19 cellular contexts compared by ENCODE assay signal in genomic region chr9:129865668-129866320, GRCh38. TPM values are rescaled to one million over a fixed set of nuclear protein-coding genes. Genes with fewer than 3 reads are reported as not detected.
DNase-seq lines count a peak whose midpoint lies in the region; ATAC-seq and TF ChIP-seq lines count a peak whose summit lies in the region.
"Had no signal": no experiment of that assay in that cellular context is flagged by ENCODE, and none has a peak within 500 bp of the region (broad histone marks: within the 10 kb centered on the region; RNA-seq: fewer than 3 reads in every experiment).

No MANE protein-coding gene starts in this region.

- no peak for DNase-seq in T-helper 1 cell
- DNase-seq in DND-41: no peak
- DNase-seq in activated T-helper 2 cell treated with anti-CD3 and anti-CD28 coated beads, Interferon-gamma antibody, Interleukin-2, Interleukin-4, amounts not matched to agents 10 μg/mL and 5 μg/mL and 100 μg/mL, durations not matched to agents 14 hours and 24 hours and 36 hours (ENCODE audit: low spot score): no peak
- DNase-seq in natural killer cell: no peak
- DNase-seq in HuH-7 (ENCODE audit: low spot score): no peak
- no peak for DNase-seq in ecto neural progenitor cell (ENCODE audit: low spot score)
- DNase-seq in upper lobe of right lung: no peak
- DNase-seq: activated CD4-positive, CD25-positive, alpha-beta regulatory T cell treated with anti-CD3 and anti-CD28 coated beads, Interleukin-2, amount 50 U/mL, for 72 hours; aorta; BE2C; heart right ventricle; HFFc6; NCI-H1436; SIG-M5; stimulated activated CD4-positive, alpha-beta T cell treated with anti-CD3 and anti-CD28 coated beads, Interleukin-4, amount 100 ng/mL, for 1 hour; T1000 had no signal

- no peaks in the 10 kb centered on the region for H4K20me1 ChIP-seq in DND-41 (ENCODE audit: insufficient read depth, low read length)

- no peaks in the 10 kb centered on the region for H3K79me2 ChIP-seq in DND-41 (ENCODE audit: insufficient read depth, low read length)

- H3K4me3 ChIP-seq in DND-41 (ENCODE audit: low read depth in 1 of 2, low read length in 2 of 2) (no peak overlapping the region), upper lobe of right lung (no peak overlapping the region)
- H3K4me3 ChIP-seq: heart right ventricle, lung had no signal

- intact Hi-C loops in activated T-helper 2 cell treated with anti-CD3 and anti-CD28 coated beads, Interferon-gamma antibody, Interleukin-2, Interleukin-4, amounts not matched to agents 10 μg/mL and 5 μg/mL and 100 μg/mL, durations not matched to agents 14 hours and 24 hours and 36 hours (cut with micrococcal nuclease): no loop called here
- intact Hi-C loops in natural killer cell (cut with micrococcal nuclease) (loop anchor here (5.0 to 10.0 kb wide), 2 partner anchors 262 to 1869 kb away; no protein-coding TSS in a partner anchor), upper lobe of right lung (cut with DNase I) (no loop called here)

- no peaks in the 10 kb centered on the region for H3K9me3 ChIP-seq in DND-41 (ENCODE audit: insufficient read depth, low read length, severe bottlenecking)
- no peaks in the 10 kb centered on the region for H3K9me3 ChIP-seq in upper lobe of right lung
- H3K9me3 ChIP-seq: BE2C, heart right ventricle had no signal

- no peaks in the 10 kb centered on the region for H3K27me3 ChIP-seq in DND-41 (ENCODE audit: insufficient read depth, low read length, poor library complexity)
- H3K27me3 ChIP-seq in upper lobe of right lung: no peaks in the 10 kb centered on the region
- H3K27me3 ChIP-seq: BE2C, heart right ventricle had no signal

- H3K4me1 Mint-ChIP-seq in T-helper 1 cell treated with Interleukin-12 subunit alpha and Interleukin-12 subunit beta and Interleukin-4 antibody, amounts not matched to agents 30 μg/mL and 1 μg/mL, for 36 hours (ENCODE audit: low read depth): peaks cover 67% of the 10 kb centered on the region
- H3K4me1 Mint-ChIP-seq in activated T-helper 2 cell treated with anti-CD3 and anti-CD28 coated beads, Interferon-gamma antibody, Interleukin-2, Interleukin-4, amounts not matched to agents 10 μg/mL and 5 μg/mL and 100 μg/mL, durations not matched to agents 14 hours and 24 hours and 36 hours (ENCODE audit: low read depth): peaks cover 79% of the 10 kb centered on the region
- H3K4me1 Mint-ChIP-seq in natural killer cell: peaks cover 55 to 69% of the 10 kb centered on the region in 2 donors

- no peaks in the 10 kb centered on the region for H3K27me3 Mint-ChIP-seq in T-helper 1 cell treated with Interleukin-12 subunit alpha and Interleukin-12 subunit beta and Interleukin-4 antibody, amounts not matched to agents 30 μg/mL and 1 μg/mL, for 36 hours (ENCODE audit: low read depth)
- H3K27me3 Mint-ChIP-seq in activated T-helper 2 cell treated with anti-CD3 and anti-CD28 coated beads, Interferon-gamma antibody, Interleukin-2, Interleukin-4, amounts not matched to agents 10 μg/mL and 5 μg/mL and 100 μg/mL, durations not matched to agents 14 hours and 24 hours and 36 hours (ENCODE audit: low read depth): no peaks in the 10 kb centered on the region
- no peaks in the 10 kb centered on the region for H3K27me3 Mint-ChIP-seq in natural killer cell (ENCODE audit: low read depth in 2 of 2)

- H3K9ac ChIP-seq in DND-41 (ENCODE audit: low read depth, low read length): no peak overlapping the region

- peaks cover 47% of the 10 kb centered on the region for H3K36me3 ChIP-seq in DND-41 (ENCODE audit: insufficient read depth, low read length)
- peaks cover 36% of the 10 kb centered on the region for H3K36me3 ChIP-seq in upper lobe of right lung

- H3K4me1 ChIP-seq in DND-41 (ENCODE audit: insufficient read depth, low read length) (peaks cover 34% of the 10 kb centered on the region), upper lobe of right lung (no peaks in the 10 kb centered on the region)

- peak overlapping the region; percentile 64 for H3K4me3 Mint-ChIP-seq in T-helper 1 cell treated with Interleukin-12 subunit alpha and Interleukin-12 subunit beta and Interleukin-4 antibody, amounts not matched to agents 30 μg/mL and 1 μg/mL, for 36 hours
- H3K4me3 Mint-ChIP-seq in activated T-helper 2 cell treated with anti-CD3 and anti-CD28 coated beads, Interferon-gamma antibody, Interleukin-2, Interleukin-4, amounts not matched to agents 10 μg/mL and 5 μg/mL and 100 μg/mL, durations not matched to agents 14 hours and 24 hours and 36 hours (ENCODE audit: low read depth): no peak overlapping the region
- peak overlapping the region; percentile 52 for H3K4me3 Mint-ChIP-seq in natural killer cell
- H3K4me3 Mint-ChIP-seq: HFFc6 had no signal

- H3K36me3 Mint-ChIP-seq in T-helper 1 cell treated with Interleukin-12 subunit alpha and Interleukin-12 subunit beta and Interleukin-4 antibody, amounts not matched to agents 30 μg/mL and 1 μg/mL, for 36 hours (ENCODE audit: low read depth): peaks cover 58% of the 10 kb centered on the region
- peaks cover 59% of the 10 kb centered on the region for H3K36me3 Mint-ChIP-seq in activated T-helper 2 cell treated with anti-CD3 and anti-CD28 coated beads, Interferon-gamma antibody, Interleukin-2, Interleukin-4, amounts not matched to agents 10 μg/mL and 5 μg/mL and 100 μg/mL, durations not matched to agents 14 hours and 24 hours and 36 hours (ENCODE audit: low read depth)
- no peaks in the 10 kb centered on the region for H3K36me3 Mint-ChIP-seq in natural killer cell

- no peak for ATAC-seq in DND-41 (ENCODE audit: insufficient read depth, low read depth)
- no peak for ATAC-seq in natural killer cell
- no peak for ATAC-seq in upper lobe of right lung
- ATAC-seq: heart right ventricle had no signal

- no peaks in the 10 kb centered on the region for H3K9me3 Mint-ChIP-seq in T-helper 1 cell treated with Interleukin-12 subunit alpha and Interleukin-12 subunit beta and Interleukin-4 antibody, amounts not matched to agents 30 μg/mL and 1 μg/mL, for 36 hours
- no peaks in the 10 kb centered on the region for H3K9me3 Mint-ChIP-seq in activated T-helper 2 cell treated with anti-CD3 and anti-CD28 coated beads, Interferon-gamma antibody, Interleukin-2, Interleukin-4, amounts not matched to agents 10 μg/mL and 5 μg/mL and 100 μg/mL, durations not matched to agents 14 hours and 24 hours and 36 hours
- no peaks in the 10 kb centered on the region for H3K9me3 Mint-ChIP-seq in natural killer cell
- H3K9me3 Mint-ChIP-seq: HFFc6 had no signal

- H2AFZ ChIP-seq in DND-41 (ENCODE audit: low read depth, low read length): no peak overlapping the region

- H3K27ac Mint-ChIP-seq in T-helper 1 cell treated with Interleukin-12 subunit alpha and Interleukin-12 subunit beta and Interleukin-4 antibody, amounts not matched to agents 30 μg/mL and 1 μg/mL, for 36 hours: peak overlapping the region; percentile 97
- peak overlapping the region; percentile 91 for H3K27ac Mint-ChIP-seq in activated T-helper 2 cell treated with anti-CD3 and anti-CD28 coated beads, Interferon-gamma antibody, Interleukin-2, Interleukin-4, amounts not matched to agents 10 μg/mL and 5 μg/mL and 100 μg/mL, durations not matched to agents 14 hours and 24 hours and 36 hours
- H3K27ac Mint-ChIP-seq in natural killer cell: peak overlapping the region; percentile 85 to 92
- H3K27ac Mint-ChIP-seq: HFFc6 had no signal

- H3K27ac ChIP-seq in DND-41 (ENCODE audit: low read length): peak overlapping the region; percentile 35; the same call in 1 of the 2 replicates
- no peak overlapping the region for H3K27ac ChIP-seq in upper lobe of right lung
- H3K27ac ChIP-seq: 22Rv1 had no signal

- no peak for TF ChIP-seq CTCF in DND-41 (IDR thresholded peaks at IDR 0.05; ENCODE audit: borderline replicate concordance, extremely low read depth, low read length, poor library complexity, severe bottlenecking)
- TF ChIP-seq CTCF in natural killer cell (IDR thresholded peaks at IDR 0.05): no peak
- no peak for TF ChIP-seq CTCF in upper lobe of right lung (IDR thresholded peaks at IDR 0.05)

- no peak overlapping the region for H3K4me2 ChIP-seq in DND-41 (ENCODE audit: insufficient read depth, low read length)

RNA-seq across cellular contexts. Expression of gene USP20, which starts 30.5 kb away (rescaled TPM):
- total RNA-seq in activated T-helper 2 cell treated with anti-CD3 and anti-CD28 coated beads, Interferon-gamma antibody, Interleukin-2, Interleukin-4, amounts not matched to agents 10 μg/mL and 5 μg/mL and 100 μg/mL, durations not matched to agents 14 hours and 24 hours and 36 hours: 45.6 and 52.3 TPM in 2 replicates
- total RNA-seq in natural killer cell: 10 to 100 TPM; 66.8 to 86.1 (median 80.3) TPM
- total RNA-seq in upper lobe of right lung: 21.4 TPM

RNA-seq across cellular contexts. Expression of gene C9orf78, which starts 30.7 kb away (rescaled TPM):
- 54.4 and 59.6 TPM in 2 replicates for total RNA-seq in activated T-helper 2 cell treated with anti-CD3 and anti-CD28 coated beads, Interferon-gamma antibody, Interleukin-2, Interleukin-4, amounts not matched to agents 10 μg/mL and 5 μg/mL and 100 μg/mL, durations not matched to agents 14 hours and 24 hours and 36 hours
- total RNA-seq in natural killer cell (10 to 100 TPM; 93.7 to 97.9 (median 97.6) TPM), upper lobe of right lung (36.6 TPM)

RNA-seq across cellular contexts. Expression of gene TOR1A, which starts 41.9 kb away (rescaled TPM):
- total RNA-seq in activated T-helper 2 cell treated with anti-CD3 and anti-CD28 coated beads, Interferon-gamma antibody, Interleukin-2, Interleukin-4, amounts not matched to agents 10 μg/mL and 5 μg/mL and 100 μg/mL, durations not matched to agents 14 hours and 24 hours and 36 hours: 52.5 and 55.8 TPM in 2 replicates
- total RNA-seq in natural killer cell (10 to 100 TPM; 26.1 to 36.4 (median 34.8) TPM), upper lobe of right lung (35.5 TPM)
